24 cellular contexts compared by ENCODE assay signal in genomic region chr1:182725264-182725965, GRCh38. TPM values are rescaled to one million over a fixed set of nuclear protein-coding genes. Genes with fewer than 3 reads are reported as not detected.
DNase-seq lines count a peak whose midpoint lies in the region; FAIRE-seq and TF ChIP-seq lines count a peak whose summit lies in the region.
"Had no signal": no experiment of that assay in that cellular context is flagged by ENCODE, and none has a peak within 500 bp of the region (broad histone marks: within the 10 kb centered on the region; RNA-seq: fewer than 3 reads in every experiment).

No MANE protein-coding gene starts in this region.

- H3K4me2 ChIP-seq in Loucy (ENCODE audit: low read depth, low read length, poor library complexity, severe bottlenecking) (no peak overlapping the region), fibroblast of lung (ENCODE audit: extremely low read depth, insufficient read depth, low read length) (no peak overlapping the region), trophoblast cell (ENCODE audit: low read length) (no peak overlapping the region)

- H3K4me3 ChIP-seq in Loucy (ENCODE audit: low read length, poor library complexity, severe bottlenecking) (no peak overlapping the region), fibroblast of lung (replicated peaks in 1 of 4; ENCODE audit: control extremely low read depth in 1 of 4, insufficient read depth in 1 of 4, low read depth in 3 of 4, low read length in 4 of 4) (no peak overlapping the region), trophoblast cell (ENCODE audit: low read depth, low read length) (no peak overlapping the region), stomach (no peak overlapping the region), testis (no peak overlapping the region)
- H3K4me3 ChIP-seq: ovary, tibial nerve had no signal

- no peaks in the 10 kb centered on the region for H3K79me1 ChIP-seq in trophoblast cell (ENCODE audit: low read length)

- H3F3A ChIP-seq in Loucy (ENCODE audit: low read depth) = no peaks in the 10 kb centered on the region

- peak overlapping the region; percentile 53 for H4K8ac ChIP-seq in trophoblast cell (ENCODE audit: low read depth, low read length)

- DNase-seq in DMS 273 treated with DMSO at 0.1 percent for 48 hours (lab: John Stamatoyannopoulos, UW) (peak; percentile 50), fibroblast of lung (ENCODE audit: low read depth in 2 of 2) (peak; percentile 27 to 36), trophoblast cell (peak; percentile 30 to 71), stomach (no peak), testis (no peak), HTR-8/SVneo (ENCODE audit: insufficient read length, low spot score) (no peak)
- DNase-seq: activated CD8-positive, alpha-beta memory T cell treated with anti-CD3 and anti-CD28 coated beads for 24 hours; activated T-cell treated with anti-CD3 and anti-CD28 coated beads, Interleukin-2, amount 50 U/mL, for 48 hours; CD8-positive, alpha-beta memory T cell; cortex of kidney; DMS79; hypothalamus; NCI-H187 treated with DMSO at 0.1 percent for 48 hours; ovary; stimulated activated CD4-positive, alpha-beta T cell treated with anti-CD3 and anti-CD28 coated beads, Interleukin-4, amount 100 ng/mL, for 1 hour; stimulated activated naive CD8-positive, alpha-beta T cell treated with anti-CD3 and anti-CD28 coated beads, Interleukin-15, Interleukin-2, amounts not matched to agents 100 U/mL and 50 U/mL, for 24 hours; T1000 had no signal

- no peak overlapping the region for H3K18ac ChIP-seq in trophoblast cell (ENCODE audit: low read length)

- H4K91ac ChIP-seq in trophoblast cell (ENCODE audit: low read depth, low read length) = no peak overlapping the region

- H4K12ac ChIP-seq in trophoblast cell (ENCODE audit: low read depth, low read length) = no peak overlapping the region

- H3K14ac ChIP-seq in trophoblast cell (ENCODE audit: low read length) = no peak overlapping the region

- H3K36me3 ChIP-seq in Loucy (ENCODE audit: insufficient read depth, low read length) (no peaks in the 10 kb centered on the region), fibroblast of lung (ENCODE audit: control insufficient read depth, insufficient read depth, low read length) (no peaks in the 10 kb centered on the region), trophoblast cell (ENCODE audit: control insufficient read depth in 1 of 2, insufficient read depth in 2 of 2, low read length in 2 of 2) (no peaks in the 10 kb centered on the region), stomach (no peaks in the 10 kb centered on the region), testis (ENCODE audit: low read depth, missing control alignments) (no peaks in the 10 kb centered on the region)
- H3K36me3 ChIP-seq: ovary, tibial nerve had no signal

- H2BK12ac ChIP-seq in trophoblast cell (ENCODE audit: low read length) = no peak overlapping the region

- H2BK5ac ChIP-seq in trophoblast cell (ENCODE audit: low read depth, low read length, poor library complexity) = no peak overlapping the region

- H4K20me1 ChIP-seq in Loucy (ENCODE audit: insufficient read depth, low read length, poor library complexity, severe bottlenecking) (no peaks in the 10 kb centered on the region), fibroblast of lung (ENCODE audit: control insufficient read depth, extremely low read depth, insufficient read depth, low read length) (no peaks in the 10 kb centered on the region)

- H3K27me3 ChIP-seq in Loucy (ENCODE audit: insufficient read depth, low read length, poor library complexity, severe bottlenecking) (no peaks in the 10 kb centered on the region), fibroblast of lung (ENCODE audit: control insufficient read depth, insufficient read depth, low read length) (no peaks in the 10 kb centered on the region), trophoblast cell (ENCODE audit: insufficient read depth, low read length) (no peaks in the 10 kb centered on the region), stomach (no peaks in the 10 kb centered on the region), testis (no peaks in the 10 kb centered on the region)
- H3K27me3 ChIP-seq: ovary, tibial nerve had no signal

- H2AFZ ChIP-seq in Loucy (ENCODE audit: low read length) (0 out of 2 replicates have a peak overlapping the region, but pooled peaks have one; percentile 16), fibroblast of lung (ENCODE audit: low read length) (no peak overlapping the region), trophoblast cell (ENCODE audit: insufficient read depth, low read length, poor library complexity) (no peak overlapping the region)

- H3K79me2 ChIP-seq in Loucy (ENCODE audit: insufficient read depth, low read length) = no peaks in the 10 kb centered on the region
- H3K79me2 ChIP-seq in fibroblast of lung (ENCODE audit: control insufficient read depth, insufficient read depth, low read length) = no peaks in the 10 kb centered on the region
- H3K79me2 ChIP-seq in trophoblast cell (ENCODE audit: control insufficient read depth, insufficient read depth, low read length, poor library complexity) = no peaks in the 10 kb centered on the region

- no peak for TF ChIP-seq EP300 in stomach (IDR thresholded peaks at IDR 0.05)

- H3K4ac ChIP-seq in trophoblast cell (ENCODE audit: low read depth, low read length) = no peak overlapping the region

- intact Hi-C loops in stomach (cut with DNase I; ENCODE audit: low total_unique reads) (no loop called here), testis (cut with DNase I; ENCODE audit: low total_unique reads) (no loop called here)

- H3K9me2 ChIP-seq in Loucy (replicated peaks; ENCODE audit: low read depth, low read length) = no peaks in the 10 kb centered on the region

- H2AK5ac ChIP-seq in trophoblast cell (ENCODE audit: low read length) = no peak overlapping the region

- FAIRE-seq in HTR-8/SVneo (lab: Jason Lieb, UNC) = no peak
- FAIRE-seq: endometrium, GM12892, H54, islet of Langerhans had no signal

- H3K9me3 ChIP-seq in Loucy (ENCODE audit: insufficient read depth, low read depth, low read length) (no peaks in the 10 kb centered on the region), fibroblast of lung (ENCODE audit: control insufficient read depth, insufficient read depth, low read depth, low read length) (no peaks in the 10 kb centered on the region), trophoblast cell (ENCODE audit: insufficient read depth, low read depth, low read length) (no peaks in the 10 kb centered on the region), stomach (no peaks in the 10 kb centered on the region), testis (no peaks in the 10 kb centered on the region)
- H3K9me3 ChIP-seq: ovary, tibial nerve had no signal

- no peak overlapping the region for H3K23ac ChIP-seq in trophoblast cell (ENCODE audit: low read length)

- no peaks in the 10 kb centered on the region for H3K4me1 ChIP-seq in Loucy (ENCODE audit: insufficient read depth, low read length, poor library complexity, severe bottlenecking)
- H3K4me1 ChIP-seq in fibroblast of lung (ENCODE audit: control insufficient read depth, extremely low read depth, insufficient read depth, low read length) = no peaks in the 10 kb centered on the region
- peaks cover 0 to 3% of the 10 kb centered on the region in 2 experiments for H3K4me1 ChIP-seq in trophoblast cell (ENCODE audit: control insufficient read depth in 1 of 2, insufficient read depth in 2 of 2, low read length in 2 of 2)
- no peaks in the 10 kb centered on the region for H3K4me1 ChIP-seq in stomach
- no peaks in the 10 kb centered on the region for H3K4me1 ChIP-seq in testis
- H3K4me1 ChIP-seq: tibial nerve had no signal

- H3K9ac ChIP-seq in Loucy (ENCODE audit: low read depth, low read length, poor library complexity, severe bottlenecking) = no peak overlapping the region
- no peak overlapping the region for H3K9ac ChIP-seq in fibroblast of lung (ENCODE audit: insufficient read depth, low read length)
- H3K9ac ChIP-seq in trophoblast cell (ENCODE audit: low read length) = no peak overlapping the region

- TF ChIP-seq CTCF in Loucy (conservative IDR thresholded peaks at IDR 0.05; ENCODE audit: low read length) (no peak), fibroblast of lung (conservative IDR thresholded peaks at IDR 0.05 in 1 of 2, IDR thresholded peaks at IDR 0.05 in 1 of 2; ENCODE audit: low read depth in 1 of 2, low read length in 2 of 2) (no peak), stomach (IDR thresholded peaks at IDR 0.05) (no peak), testis (IDR thresholded peaks at IDR 0.05) (no peak)

- no CpG with 5 or more reads among the region's 7 CpGs for WGBS in trophoblast cell (ENCODE audit: extremely low coverage, insufficient coverage, insufficient read length)
- 68 to 75% (median 70%) methylated on average over 7 of the region's 7 CpGs for WGBS in stomach, 5 donors
- WGBS in testis, 2 donors = 82% methylated on average over 7 of the region's 7 CpGs

- H3K27ac ChIP-seq in fibroblast of lung (ENCODE audit: insufficient read depth, low read length) = no peak overlapping the region
- H3K27ac ChIP-seq in trophoblast cell (ENCODE audit: low read depth, low read length) = no peak overlapping the region
- H3K27ac ChIP-seq in stomach = no peak overlapping the region
- H3K27ac ChIP-seq in testis = no peak overlapping the region
- H3K27ac ChIP-seq: ovary, tibial nerve had no signal

- no peak overlapping the region for H2BK120ac ChIP-seq in trophoblast cell (ENCODE audit: insufficient read depth, low read length, poor library complexity)

- TF ChIP-seq POLR2A in stomach (IDR thresholded peaks at IDR 0.05) (no peak), testis (IDR thresholded peaks at IDR 0.05) (no peak)

RNA-seq across cellular contexts. Expression of gene RGS8, which starts 41.0 kb away (rescaled TPM):
- total RNA-seq in fibroblast of lung = not detected in 2 replicates
- polyA plus RNA-seq in fibroblast of lung = not detected in 2 replicates
- not detected in 2 replicates for polyA plus RNA-seq in fibroblast of lung (2012)
- not detected in 2 replicates for polyA minus RNA-seq in fibroblast of lung (ENCODE audit: low replicate concordance)
- 0.07 and 0.22 TPM in 2 replicates for polyA plus RNA-seq in trophoblast cell (2013)
- total RNA-seq in stomach = not detected
- polyA plus RNA-seq in stomach = not detected
- 1 to 10 TPM; 2.5 to 3.1 TPM for total RNA-seq in testis
- polyA plus RNA-seq in testis (ENCODE audit: insufficient read depth, low read depth, low replicate concordance) = 2.4 TPM
- total RNA-seq: CD8-positive, alpha-beta memory T cell; lung microvascular endothelial cell; tibial nerve had no signal
- polyA plus RNA-seq: CD8-positive, alpha-beta memory T cell had no signal

Comparison
In these comparisons a context has a peak if more than half of its experiments do, and no peak if none do; other contexts are left out.
1. DNase-seq: peak in DMS 273 treated with DMSO at 0.1 percent for 48 hours (single experiment), fibroblast of lung (2 of 2) and trophoblast cell (2 of 2); none in stomach (single experiment), testis (single experiment) and HTR-8/SVneo (single experiment).